ENCODE assay signal across 8 cellular contexts in the genomic region with DNA sequence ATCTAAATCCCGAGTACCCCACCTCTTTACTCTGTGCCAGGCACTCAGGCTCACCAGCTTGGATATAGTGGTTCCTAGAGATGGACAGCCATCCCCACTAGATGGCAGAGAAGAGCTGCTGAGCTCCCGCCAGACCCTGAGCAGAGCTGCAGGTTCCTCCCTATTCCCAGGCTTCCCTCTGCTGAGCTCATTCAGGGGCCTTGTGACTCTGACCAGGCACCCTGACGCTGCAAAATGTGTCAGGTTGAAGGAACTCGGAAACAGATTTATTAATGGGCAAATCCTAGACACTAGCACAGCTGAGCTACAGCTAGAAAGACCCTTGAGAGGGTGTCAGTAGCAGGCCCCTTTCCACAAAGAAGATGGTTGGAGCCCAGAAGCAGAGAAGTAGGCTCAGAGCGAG. TPM values are rescaled to one million over a fixed set of nuclear protein-coding genes. Genes with fewer than 3 reads are reported as not detected.
DNase-seq lines count a peak whose midpoint lies in the region; ATAC-seq and TF ChIP-seq lines count a peak whose summit lies in the region.

No MANE protein-coding gene starts in this region.

- TF ChIP-seq POLR2A in tibial nerve (IDR thresholded peaks at IDR 0.05) = peak in 1 of 2 donors; percentile 18

- H3K4me1 ChIP-seq in tibial nerve = peaks cover 0 to 44% (median 21%) of the 10 kb centered on the region in 4 donors

- TF ChIP-seq CTCF in omental fat pad (IDR thresholded peaks at IDR 0.05) = peak in 1 of 3 donors; percentile 50
- TF ChIP-seq CTCF in tibial nerve (IDR thresholded peaks at IDR 0.05) = peak; percentile 82 to 94 (median 90)

- peak; percentile 83 to 88 for TF ChIP-seq EP300 in tibial nerve (IDR thresholded peaks at IDR 0.05)

- no peaks in the 10 kb centered on the region for H3K9me3 ChIP-seq in tibial nerve

- peaks cover 0 to 39% (median 3%) of the 10 kb centered on the region in 3 donors for H3K36me3 ChIP-seq in tibial nerve

- H3K27ac ChIP-seq in tibial nerve = peak overlapping the region; percentile 65 to 91 (median 80)

- DNase-seq in DMS114 treated with DMSO at 0.1 percent for 48 hours (lab: John Stamatoyannopoulos, UW; ENCODE audit: unreplicated experiment) (peak; percentile 51), M059J (ENCODE audit: low read depth) (peak; percentile 89), SHP77 treated with DMSO at 0.1 percent for 48 hours (lab: John Stamatoyannopoulos, UW) (peak; percentile 53), glomerular visceral epithelial cell (ENCODE audit: extremely low spot score) (peak; percentile 87), omental fat pad (ENCODE audit: low spot score) (peak; percentile 58), tibial nerve (ENCODE audit: low spot score in 2 of 2) (peak; percentile 74 to 87)
- DNase-seq in activated naive CD4-positive, alpha-beta T cell treated with anti-CD3 and anti-CD28 coated beads, Interleukin-2, amount 50 U/mL, for 16 hours = peak; percentile 42

- no peaks in the 10 kb centered on the region for H3K27me3 ChIP-seq in tibial nerve

- no peak overlapping the region for H3K4me3 ChIP-seq in tibial nerve

- peak; percentile 81 for ATAC-seq in GM21619 (IDR thresholded peaks at IDR 0.05; ENCODE audit: unreplicated experiment)
- peak; percentile 89 for ATAC-seq in omental fat pad (ENCODE audit: low FRiP score)

- 14 to 15% methylated on average over 5 of the region's 5 CpGs for WGBS in tibial nerve, 2 donors

RNA-seq across cellular contexts. Expression of a gene that starts 38.2 kb away (rescaled TPM):
- 0.05 TPM in 1 of 2 replicates, not detected in the other for total RNA-seq in M059J (2014; rRNA removed; shearing (Covaris generic))
- under 1 TPM in 1 of 4 donors, not detected in 3; 0.28 TPM for total RNA-seq in omental fat pad
- not detected for total RNA-seq in tibial nerve

RNA-seq across cellular contexts. Expression of a gene that starts 50.2 kb away (rescaled TPM):
- 8.5 and 14.7 TPM in 2 replicates for total RNA-seq in M059J (2014; rRNA removed; shearing (Covaris generic))
- total RNA-seq in omental fat pad = 10 to 100 TPM; 19.6 to 62.9 (median 28.2) TPM
- total RNA-seq in tibial nerve = 10 to 100 TPM; 36.6 to 74.4 (median 43.3) TPM

RNA-seq across cellular contexts. Expression of a gene that starts 50.5 kb away (rescaled TPM):
- 43.2 and 48.2 TPM in 2 replicates for total RNA-seq in M059J (2014; rRNA removed; shearing (Covaris generic))
- total RNA-seq in omental fat pad = 10 to 100 TPM; 15.6 to 29.3 (median 27.8) TPM
- total RNA-seq in tibial nerve = 10 to 100 TPM; 15.5 to 42.0 (median 32.8) TPM

RNA-seq across cellular contexts. Expression of a gene that starts 52.7 kb away (rescaled TPM):
- not detected in 2 replicates for total RNA-seq in M059J (2014; rRNA removed; shearing (Covaris generic))
- not detected for total RNA-seq in omental fat pad
- total RNA-seq in tibial nerve = not detected
